ENCODE assay signal across 9 cellular contexts in genomic region chr2:20575935-20576597, GRCh38.
DNase-seq lines count a peak whose midpoint lies in the region; TF ChIP-seq lines count a peak whose summit lies in the region.
"Had no signal": no experiment of that assay in that cellular context is flagged by ENCODE, and none has a peak within 500 bp of the region (broad histone marks: within the 10 kb centered on the region; RNA-seq: fewer than 3 reads in every experiment).

No MANE protein-coding gene starts in this region.

- H3K23ac ChIP-seq in trophoblast cell (ENCODE audit: low read length) = no peak overlapping the region

- TF ChIP-seq CTCF in OCI-LY7 (conservative IDR thresholded peaks at IDR 0.05; ENCODE audit: low read length) = no peak

- H3K36me3 ChIP-seq in OCI-LY7 (ENCODE audit: insufficient read depth, low read length) = no peaks in the 10 kb centered on the region
- no peaks in the 10 kb centered on the region for H3K36me3 ChIP-seq in duodenal mucosa (ENCODE audit: control insufficient read depth in 1 of 2, insufficient read depth in 2 of 2, low read length in 2 of 2)
- no peaks in the 10 kb centered on the region for H3K36me3 ChIP-seq in trophoblast cell (ENCODE audit: control insufficient read depth in 1 of 2, insufficient read depth in 2 of 2, low read length in 2 of 2)

- H4K8ac ChIP-seq in trophoblast cell (ENCODE audit: low read depth, low read length) = peak overlapping the region; percentile 27

- peak overlapping the region; percentile 96 for H3K27ac Mint-ChIP-seq in activated CD4-positive, alpha-beta T cell treated with anti-CD3 and anti-CD28 coated beads, Interleukin-2, amount 10 ng/mL, durations not matched to agents 7 days and 5 days

- H3K4me3 ChIP-seq in OCI-LY7 (ENCODE audit: low read depth, low read length, poor library complexity, severe bottlenecking) = no peak overlapping the region
- H3K4me3 ChIP-seq in duodenal mucosa (ENCODE audit: low read depth in 1 of 2, low read length in 2 of 2) = peak overlapping the region in 1 of 2 donors; percentile 13
- H3K4me3 ChIP-seq in trophoblast cell (ENCODE audit: low read depth, low read length) = no peak overlapping the region

- no peaks in the 10 kb centered on the region for H3K9me3 Mint-ChIP-seq in activated CD4-positive, alpha-beta T cell treated with anti-CD3 and anti-CD28 coated beads, Interleukin-2, amount 10 ng/mL, durations not matched to agents 7 days and 5 days

- H3K4me1 Mint-ChIP-seq in activated CD4-positive, alpha-beta T cell treated with anti-CD3 and anti-CD28 coated beads, Interleukin-2, amount 10 ng/mL, durations not matched to agents 7 days and 5 days = peaks cover 31% of the 10 kb centered on the region

- H3K9me2 ChIP-seq in OCI-LY7 (ENCODE audit: insufficient read depth, low read length) = no peaks in the 10 kb centered on the region

- peaks cover 9% of the 10 kb centered on the region for H3K36me3 Mint-ChIP-seq in activated CD4-positive, alpha-beta T cell treated with anti-CD3 and anti-CD28 coated beads, Interleukin-2, amount 10 ng/mL, durations not matched to agents 7 days and 5 days (ENCODE audit: low read depth)

- H2AFZ ChIP-seq in OCI-LY7 (ENCODE audit: low read length) (no peak overlapping the region), trophoblast cell (ENCODE audit: insufficient read depth, low read length, poor library complexity) (peak overlapping the region; percentile 20)

- H3K14ac ChIP-seq in trophoblast cell (ENCODE audit: low read length) = peak overlapping the region; percentile 98

- peak overlapping the region; percentile 46 for H3K4me3 Mint-ChIP-seq in activated CD4-positive, alpha-beta T cell treated with anti-CD3 and anti-CD28 coated beads, Interleukin-2, amount 10 ng/mL, durations not matched to agents 7 days and 5 days

- peak overlapping the region; percentile 47 for H2BK12ac ChIP-seq in trophoblast cell (ENCODE audit: low read length)

- H3K4me2 ChIP-seq in OCI-LY7 (ENCODE audit: low read length) (peak overlapping the region; percentile 46), trophoblast cell (ENCODE audit: low read length) (no peak overlapping the region)

- POLR2A ChIA-PET in activated CD4-positive, alpha-beta T cell treated with anti-CD3 and anti-CD28 coated beads, Interleukin-2, amount 10 ng/mL, durations not matched to agents 7 days and 5 days (lab: Charles Lee) = no interaction called here
- POLR2A ChIA-PET in OCI-LY7 (lab: Charles Lee) = interaction anchor here (0.7 to 1.2 kb wide), 2 partner anchors 21 to 771 kb away, joined by 3 to 4 read pairs; no protein-coding TSS in a partner anchor

- H3K4me1 ChIP-seq in OCI-LY7 (ENCODE audit: insufficient read depth, low read length, poor library complexity, severe bottlenecking) = peaks cover 9% of the 10 kb centered on the region
- peaks cover 39 to 49% of the 10 kb centered on the region in 2 donors for H3K4me1 ChIP-seq in duodenal mucosa (ENCODE audit: control insufficient read depth in 1 of 2, insufficient read depth in 2 of 2, low read length in 2 of 2)
- peaks cover 57 to 61% of the 10 kb centered on the region in 2 experiments for H3K4me1 ChIP-seq in trophoblast cell (ENCODE audit: control insufficient read depth in 1 of 2, insufficient read depth in 2 of 2, low read length in 2 of 2)

- DNase-seq in activated CD4-positive, alpha-beta T cell treated with anti-CD3 and anti-CD28 coated beads, Interleukin-2, amount 10 ng/mL, durations not matched to agents 7 days and 5 days = no peak
- DNase-seq in activated CD4-positive, alpha-beta T cell treated with anti-CD3 and anti-CD28 coated beads, Interleukin-2, amount 50 U/mL, for 1 hour = no peak
- DNase-seq in OCI-LY7 (ENCODE audit: low spot score) = no peak
- DNase-seq in trophoblast cell = peak in 1 of 2 donors; percentile 38
- no peak for DNase-seq in substantia nigra (lab: John Stamatoyannopoulos, UW)
- no peak for DNase-seq in islet precursor cell
- DNase-seq in anterior cingulate cortex (lab: John Stamatoyannopoulos, UW) = no peak
- DNase-seq: NCI-H2029 had no signal

- no peaks in the 10 kb centered on the region; the same call in 1 of the 2 replicates for H4K20me1 ChIP-seq in OCI-LY7 (ENCODE audit: insufficient read depth, low read length)

- H3K27me3 Mint-ChIP-seq in activated CD4-positive, alpha-beta T cell treated with anti-CD3 and anti-CD28 coated beads, Interleukin-2, amount 10 ng/mL, durations not matched to agents 7 days and 5 days = no peaks in the 10 kb centered on the region

- H3K27me3 ChIP-seq in duodenal mucosa (ENCODE audit: control insufficient read depth in 1 of 2, insufficient read depth in 2 of 2, low read length in 2 of 2) (no peaks in the 10 kb centered on the region), trophoblast cell (ENCODE audit: insufficient read depth, low read length) (no peaks in the 10 kb centered on the region)

- H3K4ac ChIP-seq in trophoblast cell (ENCODE audit: low read depth, low read length) = peak overlapping the region; percentile 24

- no TSS peak for BruUV-seq in OCI-LY7 (replicated peaks; lab: Mats Ljungman, UMichigan)

- H3K27ac ChIP-seq in OCI-LY7 (ENCODE audit: low read depth, low read length, poor library complexity, severe bottlenecking) = no peak overlapping the region
- H3K27ac ChIP-seq in duodenal mucosa (ENCODE audit: low read depth, low read length) = peak overlapping the region; percentile 37
- H3K27ac ChIP-seq in trophoblast cell (ENCODE audit: low read depth, low read length) = peak overlapping the region; percentile 98
- no peak overlapping the region for H3K27ac ChIP-seq in substantia nigra (ENCODE audit: low read depth, low read length, poor library complexity, severe bottlenecking)

- no peaks in the 10 kb centered on the region for H3K9me3 ChIP-seq in OCI-LY7 (ENCODE audit: low read length)
- H3K9me3 ChIP-seq in duodenal mucosa (ENCODE audit: control insufficient read depth in 1 of 2, low read length in 2 of 2) = no peaks in the 10 kb centered on the region
- H3K9me3 ChIP-seq in trophoblast cell (ENCODE audit: insufficient read depth, low read depth, low read length) = no peaks in the 10 kb centered on the region

- WGBS in trophoblast cell (ENCODE audit: extremely low coverage, insufficient coverage, insufficient read length) = no CpG with 5 or more reads among the region's 9 CpGs

- H3K79me1 ChIP-seq in trophoblast cell (ENCODE audit: low read length) = peaks cover 84% of the 10 kb centered on the region

- peak overlapping the region; percentile 100 for H2BK120ac ChIP-seq in trophoblast cell (ENCODE audit: insufficient read depth, low read length, poor library complexity)

- H2AK5ac ChIP-seq in trophoblast cell (ENCODE audit: low read length) = peak overlapping the region; percentile 11

- H3K9ac ChIP-seq in duodenal mucosa (ENCODE audit: low read depth in 1 of 2, low read length in 2 of 2) (peak overlapping the region; percentile 7 to 15), trophoblast cell (ENCODE audit: low read length) (no peak overlapping the region)

- peak overlapping the region; percentile 100 for H2BK5ac ChIP-seq in trophoblast cell (ENCODE audit: low read depth, low read length, poor library complexity)

- CTCF ChIA-PET in activated CD4-positive, alpha-beta T cell treated with anti-CD3 and anti-CD28 coated beads, Interleukin-2, amount 10 ng/mL, durations not matched to agents 7 days and 5 days (lab: Charles Lee) = interaction anchor here (1.0 to 2.4 kb wide), 9 partner anchors 10 to 153 kb away, joined by 3 to 6 read pairs (median 4); partner anchors contain the start of gene HS1BP3
- CTCF ChIA-PET in OCI-LY7 (lab: Charles Lee; ENCODE audit: unreplicated experiment) = no interaction called here

- H4K12ac ChIP-seq in trophoblast cell (ENCODE audit: low read depth, low read length) = no peak overlapping the region

- H4K91ac ChIP-seq in trophoblast cell (ENCODE audit: low read depth, low read length) = peak overlapping the region; percentile 87

- intact Hi-C loops in OCI-LY7 (cut with micrococcal nuclease; ENCODE audit: unreplicated experiment) = no loop called here

- H3K18ac ChIP-seq in trophoblast cell (ENCODE audit: low read length) = peak overlapping the region; percentile 57

- H3K79me2 ChIP-seq in OCI-LY7 (ENCODE audit: insufficient read depth, low read depth, low read length) = no peaks in the 10 kb centered on the region
- H3K79me2 ChIP-seq in trophoblast cell (ENCODE audit: control insufficient read depth, insufficient read depth, low read length, poor library complexity) = peaks cover 20% of the 10 kb centered on the region

Comparison
In these comparisons a context has a peak if more than half of its experiments do, and no peak if none do; other contexts are left out.
1. H3K27ac ChIP-seq: peak in duodenal mucosa (single experiment) and trophoblast cell (single experiment); none in OCI-LY7 (single experiment) and substantia nigra (single experiment).